Comparison of ENCODE assay signal across 7 cellular contexts in the genomic region with DNA sequence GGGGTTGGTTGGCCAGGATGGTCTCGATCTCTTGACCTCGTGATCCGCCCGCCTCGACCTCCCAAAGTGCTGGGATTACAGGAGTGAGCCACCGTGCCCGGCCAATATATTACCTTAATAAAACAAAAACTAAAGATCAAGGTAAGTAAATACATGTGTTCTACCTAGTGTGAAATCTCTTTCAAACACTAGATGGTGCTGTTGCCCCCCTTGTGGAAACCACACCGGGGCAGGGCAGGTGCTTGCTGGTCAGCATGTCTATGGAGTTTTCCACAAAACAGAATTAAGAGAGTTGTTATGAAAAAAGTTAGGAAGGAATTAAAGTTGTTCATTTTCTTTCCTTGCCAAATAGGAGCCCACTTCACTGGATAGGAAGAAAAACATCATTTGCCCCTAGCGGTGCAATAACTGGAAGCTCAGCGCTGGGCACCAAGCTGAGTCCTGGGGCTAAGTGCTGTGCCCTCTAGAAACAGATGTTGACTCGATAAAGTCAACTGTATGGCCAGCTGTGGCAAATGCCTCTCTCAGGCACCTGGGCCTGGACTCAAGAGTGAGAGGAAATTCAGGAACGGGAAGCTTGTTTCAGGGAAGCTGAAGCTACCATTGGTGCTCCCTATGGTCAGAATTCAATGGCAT. TPM values are rescaled to one million over a fixed set of nuclear protein-coding genes. Genes with fewer than 3 reads are reported as not detected.
DNase-seq lines count a peak whose midpoint lies in the region; ATAC-seq and TF ChIP-seq lines count a peak whose summit lies in the region.

No MANE protein-coding gene starts in this region.

- POLR2A ChIA-PET in RWPE1 (lab: Yijun Ruan, JAX; ENCODE audit: low non-redundant PET), result no interaction called here

- H3K27me3 Mint-ChIP-seq in activated naive CD8-positive, alpha-beta T cell treated with anti-CD3 and anti-CD28 coated beads, Interleukin-2, amount 50 U/mL, for 24 hours, result peaks cover 54% of the 10 kb centered on the region

- peak; percentile 93 for ATAC-seq in GM21723 (IDR thresholded peaks at IDR 0.05; ENCODE audit: unreplicated experiment)
- ATAC-seq in activated naive CD8-positive, alpha-beta T cell treated with anti-CD3 and anti-CD28 coated beads, Interleukin-2, amount 50 U/mL, for 24 hours, result peak; percentile 77

- no peak overlapping the region for H3K4me3 Mint-ChIP-seq in activated naive CD8-positive, alpha-beta T cell treated with anti-CD3 and anti-CD28 coated beads, Interleukin-2, amount 50 U/mL, for 24 hours

- H3K4me1 Mint-ChIP-seq in activated naive CD8-positive, alpha-beta T cell treated with anti-CD3 and anti-CD28 coated beads, Interleukin-2, amount 50 U/mL, for 24 hours, result peaks cover 3% of the 10 kb centered on the region

- no peak for TF ChIP-seq POLR2A in sigmoid colon (IDR thresholded peaks at IDR 0.05)

- CTCF ChIA-PET in RWPE1 (lab: Yijun Ruan, JAX), result interaction anchor here (0.6 to 6.1 kb wide), 19 partner anchors 9 to 1400 kb away, joined by 3 to 103 read pairs (median 5); no protein-coding TSS in a partner anchor

- H3K9me3 ChIP-seq in left ventricle myocardium inferior (replicated peaks) (no peaks in the 10 kb centered on the region), sigmoid colon (no peaks in the 10 kb centered on the region)

- TF ChIP-seq EP300 in sigmoid colon (IDR thresholded peaks at IDR 0.05), result no peak

- intact Hi-C loops in left ventricle myocardium inferior (cut with micrococcal nuclease) (loop anchor here (2.0 kb wide), 1 partner anchor 72 kb away; no protein-coding TSS in a partner anchor), sigmoid colon (cut with DNase I) (loop anchor here (1.0 kb wide), 1 partner anchor 71 kb away; no protein-coding TSS in a partner anchor)

- H3K27me3 ChIP-seq in GM06990 (replicated peaks; ENCODE audit: control insufficient read depth, insufficient read depth, low read length) (peaks cover 2% of the 10 kb centered on the region), left ventricle myocardium inferior (ENCODE audit: low read depth) (peaks cover 25% of the 10 kb centered on the region), sigmoid colon (peaks cover 0 to 20% (median 13%) of the 10 kb centered on the region in 3 donors)

- no peak overlapping the region for H3K27ac Mint-ChIP-seq in activated naive CD8-positive, alpha-beta T cell treated with anti-CD3 and anti-CD28 coated beads, Interleukin-2, amount 50 U/mL, for 24 hours

- H3K36me3 ChIP-seq in GM06990 (ENCODE audit: control insufficient read depth, insufficient read depth, low read length), result no peaks in the 10 kb centered on the region
- no peaks in the 10 kb centered on the region for H3K36me3 ChIP-seq in left ventricle myocardium inferior
- no peaks in the 10 kb centered on the region for H3K36me3 ChIP-seq in sigmoid colon

- H3K27ac ChIP-seq in RWPE1 (no peak overlapping the region), left ventricle myocardium inferior (replicated peaks) (no peak overlapping the region), sigmoid colon (no peak overlapping the region)

- H3K4me3 ChIP-seq in GM06990 (replicated peaks; ENCODE audit: low read depth, low read length), result no peak overlapping the region
- H3K4me3 ChIP-seq in Jurkat, Clone E6-1 (ENCODE audit: low read length), result no peak overlapping the region
- no peak overlapping the region for H3K4me3 ChIP-seq in left ventricle myocardium inferior
- no peak overlapping the region for H3K4me3 ChIP-seq in sigmoid colon

- DNase-seq in GM06990 (ENCODE audit: extremely low read depth, insufficient read length) (no peak), RWPE1 (ENCODE audit: low spot score) (peak; percentile 80), left ventricle myocardium inferior (no peak), sigmoid colon (peak; percentile 72)
- peak; percentile 64 for DNase-seq in Jurkat, Clone E6-1 (ENCODE audit: low read depth, low spot score)
- peak; percentile 62 for DNase-seq in activated naive CD8-positive, alpha-beta T cell treated with anti-CD3 and anti-CD28 coated beads, Interleukin-2, amount 50 U/mL, for 24 hours

- H3K36me3 Mint-ChIP-seq in activated naive CD8-positive, alpha-beta T cell treated with anti-CD3 and anti-CD28 coated beads, Interleukin-2, amount 50 U/mL, for 24 hours (ENCODE audit: low read depth), result no peaks in the 10 kb centered on the region

- WGBS in sigmoid colon, 2 donors, result 25 to 29% methylated on average over 12 of the region's 12 CpGs

- H3K9me3 Mint-ChIP-seq in activated naive CD8-positive, alpha-beta T cell treated with anti-CD3 and anti-CD28 coated beads, Interleukin-2, amount 50 U/mL, for 24 hours, result no peaks in the 10 kb centered on the region

- peak; percentile 70 for TF ChIP-seq CTCF in GM06990 (IDR thresholded peaks at IDR 0.05; ENCODE audit: insufficient read depth, low read length, poor library complexity, severe bottlenecking)
- peak; percentile 84 for TF ChIP-seq CTCF in RWPE1 (conservative IDR thresholded peaks at IDR 0.05; ENCODE audit: low read depth)
- TF ChIP-seq CTCF in left ventricle myocardium inferior (IDR thresholded peaks at IDR 0.05; ENCODE audit: borderline replicate concordance), result peak; percentile 89
- peak; percentile 64 to 75 (median 70) for TF ChIP-seq CTCF in sigmoid colon (IDR thresholded peaks at IDR 0.05)

- H3K4me1 ChIP-seq in left ventricle myocardium inferior, result no peaks in the 10 kb centered on the region
- no peaks in the 10 kb centered on the region for H3K4me1 ChIP-seq in sigmoid colon

RNA-seq across cellular contexts. Expression of a gene that starts 6.3 kb away (rescaled TPM):
- polyA plus RNA-seq in Jurkat, Clone E6-1 (2012; ENCODE audit: insufficient read depth, insufficient read length), result not detected
- 5.4 TPM for total RNA-seq in left ventricle myocardium inferior
- total RNA-seq in sigmoid colon, result 1 to 10 TPM; 1.8 to 4.7 (median 2.9) TPM
- under 1 TPM in 2 of 3 donors, not detected in 1; 0.58 to 0.60 TPM for polyA plus RNA-seq in sigmoid colon

RNA-seq across cellular contexts. Expression of a gene that starts 17.7 kb away (rescaled TPM):
- polyA plus RNA-seq in Jurkat, Clone E6-1 (2012; ENCODE audit: insufficient read depth, insufficient read length), result not detected
- total RNA-seq in left ventricle myocardium inferior (not detected), sigmoid colon (under 1 TPM in 1 of 4 donors, not detected in 3; 0.81 TPM)
- polyA plus RNA-seq in sigmoid colon, result not detected

RNA-seq across cellular contexts. Expression of a gene that starts 57.9 kb away (rescaled TPM):
- not detected for polyA plus RNA-seq in Jurkat, Clone E6-1 (2012; ENCODE audit: insufficient read depth, insufficient read length)
- total RNA-seq in left ventricle myocardium inferior (not detected), sigmoid colon (under 1 TPM in 1 of 4 donors, not detected in 3; 0.55 TPM)
- under 1 TPM in 1 of 3 donors, not detected in 2; 0.16 TPM for polyA plus RNA-seq in sigmoid colon

Comparison
In these comparisons a context has a peak if more than half of its experiments do, and no peak if none do; other contexts are left out.
1. DNase-seq: peak in Jurkat, Clone E6-1 (single experiment), RWPE1 (single experiment), activated naive CD8-positive, alpha-beta T cell treated with anti-CD3 and anti-CD28 coated beads, Interleukin-2, amount 50 U/mL, for 24 hours (single experiment) and sigmoid colon (single experiment); none in GM06990 (single experiment) and left ventricle myocardium inferior (single experiment).
2. Peak in every context shown above with its lines, with median percentiles within 50 percentile points of each other: CTCF ChIP-seq.